ENCODE assay signal across 8 cellular contexts in the genomic region with DNA sequence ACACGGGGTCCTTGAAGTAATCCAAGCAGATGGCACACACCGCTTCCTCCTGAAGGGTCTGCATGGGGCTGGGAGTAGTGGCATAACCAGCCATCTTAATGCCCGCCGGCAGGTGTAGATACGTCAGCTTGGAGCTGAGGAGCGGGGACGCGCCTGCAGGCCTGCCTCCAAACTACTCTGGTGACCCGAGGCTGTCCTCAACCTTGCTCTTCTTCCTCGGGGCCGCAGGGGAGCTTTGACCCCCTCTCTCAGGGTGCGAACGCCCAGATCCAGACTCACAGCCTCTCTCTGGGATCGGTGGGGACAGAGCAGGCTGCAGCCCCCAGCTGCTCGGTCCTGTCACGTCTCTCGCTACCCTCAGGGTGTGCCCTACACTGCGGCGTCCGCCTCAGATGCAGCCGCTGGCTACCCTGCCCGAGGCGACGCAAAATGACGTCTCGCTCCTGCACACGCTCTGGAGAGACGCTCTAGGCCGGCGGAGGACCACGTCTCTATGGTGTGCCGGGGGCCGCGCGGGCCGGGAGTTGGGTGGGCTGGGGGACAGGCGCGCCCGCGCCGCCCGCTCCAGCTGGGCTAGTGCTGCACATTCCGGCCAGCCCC. TPM values are rescaled to one million over a fixed set of nuclear protein-coding genes. Genes with fewer than 3 reads are reported as not detected.
A peak's percentile ranks its signal among the peaks of the same experiment; 100 is the strongest.
DNase-seq lines count a peak whose midpoint lies in the region; FAIRE-seq and TF ChIP-seq lines count a peak whose summit lies in the region.

A gene (minus strand): TSS at position 424 of the 600 bp plus-strand sequence. CDS start 330 bp downstream, at position 94.

- intact Hi-C loops in thyroid gland (cut with DNase I): loop anchor here (2.0 to 5.0 kb wide), 2 partner anchors 38 to 79 kb away; a partner anchor contains a TSS

- H3K4me1 ChIP-seq in osteoblast (ENCODE audit: insufficient read depth, low read length) (peaks cover 20% of the 10 kb centered on the region), thyroid gland (peaks cover 33 to 46% of the 10 kb centered on the region in 2 donors)

- H3K4me3 ChIP-seq in MG63 (peak within 1 kb of the TSS; percentile 99), osteoblast (ENCODE audit: insufficient read depth, low read length) (peak within 1 kb of the TSS; percentile 98), thyroid gland (replicated peaks in 1 of 3) (peak within 1 kb of the TSS; percentile 66 to 88 (median 69))

- H3K9me3 ChIP-seq in MG63 (no peaks in the 10 kb centered on the region), osteoblast (ENCODE audit: low read depth, low read length) (no peaks in the 10 kb centered on the region), thyroid gland (no peaks in the 10 kb centered on the region)

- H3K36me3 ChIP-seq in MG63 (peaks cover 54% of the 10 kb centered on the region), osteoblast (ENCODE audit: insufficient read depth, low read length) (peaks cover 2% of the 10 kb centered on the region), thyroid gland (peaks cover 0 to 8% of the 10 kb centered on the region in 2 donors)

- peak; percentile 90 for DNase-seq in EH (ENCODE audit: low read depth)
- peak; percentile 84 for DNase-seq in H54 (ENCODE audit: insufficient read length, low spot score)
- DNase-seq in MG63: peak; percentile 97
- peak; percentile 81 to 82 for DNase-seq in activated T-helper 1 cell treated with anti-CD3 and anti-CD28 coated beads, Interleukin-2, amount 50 U/mL, for 16 hours (ENCODE audit: low read depth in 1 of 2, low spot score in 1 of 2)
- peak; percentile 79 to 82 for DNase-seq in frontal cortex (ENCODE audit: low spot score in 2 of 2)
- DNase-seq in osteoblast (ENCODE audit: insufficient read length, low spot score, missing footprints): peak; percentile 95
- DNase-seq in thyroid gland: peak; percentile 85 to 86
- DNase-seq in amniotic stem cell (lab: John Stamatoyannopoulos, UW): no peak

- peaks cover 68% of the 10 kb centered on the region for H3K79me2 ChIP-seq in osteoblast (ENCODE audit: insufficient read depth, low read length)

- H3K27ac ChIP-seq in osteoblast (ENCODE audit: low read depth, low read length): peak within 1 kb of the TSS; percentile 97
- H3K27ac ChIP-seq in thyroid gland: peak within 1 kb of the TSS; percentile 89 to 98 (median 98)

- no peak for TF ChIP-seq CTCF in osteoblast (IDR thresholded peaks at IDR 0.05; ENCODE audit: extremely low read depth, low read depth, low read length)
- TF ChIP-seq CTCF in thyroid gland (IDR thresholded peaks at IDR 0.05): peak in 1 of 6 experiments; percentile 24

- H3K27me3 ChIP-seq in MG63 (no peaks in the 10 kb centered on the region), osteoblast (ENCODE audit: insufficient read depth, low read length) (no peaks in the 10 kb centered on the region), thyroid gland (no peaks in the 10 kb centered on the region)

- peak within 1 kb of the TSS; percentile 99 for H3K4me2 ChIP-seq in osteoblast (ENCODE audit: insufficient read depth, low read length)

- WGBS in thyroid gland, 2 donors: 0 to 1% methylated on average over 17 to 19 of the region's 43 CpGs

- peak; percentile 97 for TF ChIP-seq POLR2A in H54 (IDR thresholded peaks at IDR 0.05; ENCODE audit: low read depth, low read length)
- TF ChIP-seq POLR2A in thyroid gland (IDR thresholded peaks at IDR 0.05): peak; percentile 37 to 86

- FAIRE-seq in H54 (lab: Jason Lieb, UNC) (no peak), frontal cortex (lab: Jason Lieb, UNC) (no peak)

- H2AFZ ChIP-seq in osteoblast (ENCODE audit: low read length): peak within 1 kb of the TSS; percentile 77

- H4K20me1 ChIP-seq in osteoblast (ENCODE audit: insufficient read depth, low read length): peaks cover 42% of the 10 kb centered on the region

RNA-seq across cellular contexts. Expression of the gene that starts here (rescaled TPM):
- 3.9 and 5.8 TPM in 2 replicates for total RNA-seq in MG63 (2014; rRNA removed; shearing (Covaris generic); ENCODE audit: low replicate concordance)
- 9.8 TPM for total RNA-seq in frontal cortex
- total RNA-seq in osteoblast: 6.8 and 7.2 TPM in 2 replicates
- 10 to 100 TPM; 14.8 to 30.8 (median 23.8) TPM for total RNA-seq in thyroid gland
